In genomic region chr7:129219166-129219565, GRCh38 we compare ENCODE assay signal across 2 cellular contexts. TPM values are rescaled to one million over a fixed set of nuclear protein-coding genes. Genes with fewer than 3 reads are reported as not detected.
"Had no signal": no experiment of that assay in that cellular context is flagged by ENCODE, and none has a peak within 500 bp of the region (broad histone marks: within the 10 kb centered on the region; RNA-seq: fewer than 3 reads in every experiment).

No MANE protein-coding gene starts in this region.

RNA-seq across cellular contexts. Expression of gene SMO, which starts 30.7 kb away (rescaled TPM):
- polyA plus RNA-seq: immature natural killer cell; naive thymus-derived CD4-positive, alpha-beta T cell had no signal
